ENCODE assay signal across 15 cellular contexts in genomic region chr18:44870631-44871502, GRCh38.
A peak's percentile ranks its signal among the peaks of the same experiment; 100 is the strongest.
DNase-seq lines count a peak whose midpoint lies in the region; ATAC-seq and TF ChIP-seq lines count a peak whose summit lies in the region.
"Had no signal": no experiment of that assay in that cellular context is flagged by ENCODE, and none has a peak within 500 bp of the region (broad histone marks: within the 10 kb centered on the region; RNA-seq: fewer than 3 reads in every experiment).

No MANE protein-coding gene starts in this region.

- H3K36me3 ChIP-seq in hepatocyte (replicated peaks; ENCODE audit: insufficient read depth, low read depth), result no peaks in the 10 kb centered on the region

- DNase-seq in EL, result peak; percentile 15
- peak; percentile 23 for DNase-seq in epithelial cell of esophagus (ENCODE audit: low read depth)
- no peak for DNase-seq in stimulated activated naive CD4-positive, alpha-beta T cell treated with Interleukin-2 at 50 U/mL for 16 hours (lab: John Stamatoyannopoulos, UW)
- DNase-seq in hepatocyte (ENCODE audit: low spot score), result no peak
- no peak for DNase-seq in mesenteric fat pad (ENCODE audit: low spot score)
- no peak for DNase-seq in T-helper 2 cell
- DNase-seq: activated CD4-positive, alpha-beta T cell treated with anti-CD3 and anti-CD28 coated beads for 48 hours; activated naive CD4-positive, alpha-beta T cell treated with anti-CD3 and anti-CD28 coated beads, Interleukin-2, amount 50 U/mL, for 16 hours; DMS79; naive thymus-derived CD8-positive, alpha-beta T cell; NCI-H2081; small intestine; SW 1271 had no signal

- peak; percentile 24 for ATAC-seq in GM19463 (IDR thresholded peaks at IDR 0.05; ENCODE audit: unreplicated experiment)
- ATAC-seq in HG03103 (IDR thresholded peaks at IDR 0.05; ENCODE audit: low read depth, unreplicated experiment), result peak; percentile 39
- ATAC-seq: naive thymus-derived CD8-positive, alpha-beta T cell had no signal

- no peaks in the 10 kb centered on the region for H3K9me3 ChIP-seq in hepatocyte (ENCODE audit: low read depth)

- no peak overlapping the region for H3K4me3 ChIP-seq in epithelial cell of esophagus (ENCODE audit: low read length)
- no peak overlapping the region for H3K4me3 ChIP-seq in hepatocyte

- no peak overlapping the region for H3K27ac ChIP-seq in hepatocyte

- H3K79me2 ChIP-seq in hepatocyte, result peaks cover 4% of the 10 kb centered on the region

- no peaks in the 10 kb centered on the region for H3K27me3 ChIP-seq in hepatocyte

- H2AFZ ChIP-seq in hepatocyte, result no peak overlapping the region

- H3K4me2 ChIP-seq in hepatocyte, result no peak overlapping the region

- H3K4me1 ChIP-seq in hepatocyte (ENCODE audit: insufficient read depth), result no peaks in the 10 kb centered on the region

- no peaks in the 10 kb centered on the region for H4K20me1 ChIP-seq in hepatocyte (ENCODE audit: insufficient read depth, poor library complexity, severe bottlenecking)

- no peaks in the 10 kb centered on the region for H3K9me2 ChIP-seq in hepatocyte (replicated peaks; ENCODE audit: insufficient read depth)

- 74% methylated on average over 11 of the region's 11 CpGs for WGBS in hepatocyte (ENCODE audit: low lambda C conversion rate, missing lambda C conversion rate)

- no peak for TF ChIP-seq CTCF in epithelial cell of esophagus (IDR thresholded peaks at IDR 0.05; ENCODE audit: insufficient read depth, low read depth, low read length, missing control alignments)
- no peak for TF ChIP-seq CTCF in hepatocyte (IDR thresholded peaks at IDR 0.05; ENCODE audit: poor library complexity)

Comparison
In these comparisons a context has a peak if more than half of its experiments do, and no peak if none do; other contexts are left out.
1. DNase-seq: peak in EL (single experiment) and epithelial cell of esophagus (single experiment); none in stimulated activated naive CD4-positive, alpha-beta T cell treated with Interleukin-2 at 50 U/mL for 16 hours (single experiment), hepatocyte (single experiment), mesenteric fat pad (single experiment) and T-helper 2 cell (0 of 5).